In genomic region chr11:123381149-123381548, GRCh38 we compare ENCODE assay signal across 10 cellular contexts.
"Had no signal": no experiment of that assay in that cellular context is flagged by ENCODE, and none has a peak within 500 bp of the region (broad histone marks: within the 10 kb centered on the region; RNA-seq: fewer than 3 reads in every experiment).

No MANE protein-coding gene starts in this region.

- H3K36me3 ChIP-seq: upper lobe of right lung had no signal

- H3K4me3 ChIP-seq: psoas muscle, upper lobe of right lung had no signal

- H3K9me3 ChIP-seq: psoas muscle, upper lobe of right lung had no signal

- H3K4me3 Mint-ChIP-seq: neural crest cell had no signal

- H3K9me3 Mint-ChIP-seq: neural crest cell had no signal

- H3K27ac ChIP-seq: foreskin keratinocyte, psoas muscle, upper lobe of right lung had no signal

- H3K4me1 ChIP-seq: foreskin keratinocyte, psoas muscle, upper lobe of right lung had no signal

- DNase-seq: aorta; cerebellar nuclear complex; effector CD8-positive, alpha-beta T cell; foreskin keratinocyte; mesendoderm; psoas muscle; SIG-M5; upper lobe of right lung had no signal

- ATAC-seq: foreskin keratinocyte, psoas muscle, sciatic nerve, upper lobe of right lung had no signal
